In the genomic region with DNA sequence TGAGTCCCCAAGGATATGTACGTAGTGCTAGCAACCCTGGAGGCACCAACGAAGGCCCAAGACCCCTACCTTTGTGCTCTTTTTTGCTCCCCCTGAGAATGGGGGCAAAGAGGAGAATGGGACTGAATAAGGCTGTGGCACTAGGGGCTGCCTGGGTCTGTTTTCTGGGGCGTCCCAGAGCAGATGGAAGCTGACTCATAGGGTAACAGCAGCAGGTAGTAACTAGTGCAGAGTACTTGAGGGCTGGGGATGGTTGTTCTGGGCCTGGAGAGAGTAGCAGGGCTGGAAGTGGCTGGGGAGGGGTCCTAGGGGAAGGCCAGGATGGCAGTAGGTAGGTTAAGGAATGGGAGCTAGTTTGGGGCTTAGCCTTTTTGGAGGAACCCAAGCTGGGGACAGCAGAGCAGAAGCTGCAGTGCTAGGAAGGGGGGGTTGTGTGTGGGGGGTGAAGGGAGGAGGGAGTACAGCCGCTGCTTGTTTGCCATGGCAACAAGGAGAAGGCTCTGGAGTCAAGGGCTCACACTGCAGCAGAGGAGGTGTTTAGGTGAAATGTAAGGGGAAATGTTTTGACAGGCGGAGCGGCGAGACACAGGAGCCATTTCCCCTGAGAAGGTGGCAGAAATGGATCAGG, we compare ENCODE assay signal across 11 cellular contexts. TPM values are rescaled to one million over a fixed set of nuclear protein-coding genes. Genes with fewer than 3 reads are reported as not detected.
DNase-seq lines count a peak whose midpoint lies in the region; ATAC-seq, FAIRE-seq and TF ChIP-seq lines count a peak whose summit lies in the region.
"Had no signal": no experiment of that assay in that cellular context is flagged by ENCODE, and none has a peak within 500 bp of the region (broad histone marks: within the 10 kb centered on the region; RNA-seq: fewer than 3 reads in every experiment).

No MANE protein-coding gene starts in this region.

- H3K27ac Mint-ChIP-seq in HFFc6: peak overlapping the region; percentile 64

- no peak overlapping the region for H4K5ac ChIP-seq in mesendoderm (ENCODE audit: low read length)

- no peak overlapping the region for H2BK5ac ChIP-seq in mesendoderm (ENCODE audit: low read length)

- H3K4me3 ChIP-seq in ACC112 (ENCODE audit: low read depth, low read length) (peak overlapping the region; percentile 94), mesendoderm (ENCODE audit: low read length) (no peak overlapping the region), pancreas (no peak overlapping the region)
- H3K4me3 ChIP-seq: lung had no signal

- no peak overlapping the region for H3K4me2 ChIP-seq in mesendoderm (ENCODE audit: low read length)

- H3K27me3 Mint-ChIP-seq in HFFc6 (ENCODE audit: insufficient read depth): peaks cover 6% of the 10 kb centered on the region

- H3K27ac ChIP-seq in ACC112 (ENCODE audit: low read depth, low read length) (no peak overlapping the region), mesendoderm (ENCODE audit: low read depth, low read length) (no peak overlapping the region), pancreas (no peak overlapping the region)

- no peaks in the 10 kb centered on the region for H3K9me3 Mint-ChIP-seq in HFFc6

- peak overlapping the region; percentile 37 for H3K56ac ChIP-seq in mesendoderm (ENCODE audit: low read length)

- no peaks in the 10 kb centered on the region for H3K9me3 ChIP-seq in pancreas

- H3K23ac ChIP-seq in mesendoderm (ENCODE audit: low read length): no peak overlapping the region

- no peak overlapping the region for H2BK15ac ChIP-seq in mesendoderm (replicated peaks; ENCODE audit: low read depth)

- intact Hi-C loops in pancreas (cut with DNase I): no loop called here

- H3K4ac ChIP-seq in mesendoderm (ENCODE audit: low read depth, low read length): no peak overlapping the region

- no peak overlapping the region for H2AK5ac ChIP-seq in mesendoderm (ENCODE audit: low read length)

- H4K8ac ChIP-seq in mesendoderm (ENCODE audit: low read depth, low read length): no peak overlapping the region

- peaks cover 32% of the 10 kb centered on the region for H3K4me1 ChIP-seq in ACC112 (ENCODE audit: control insufficient read depth, insufficient read depth, low read length, unreplicated experiment)
- H3K4me1 ChIP-seq in mesendoderm (ENCODE audit: control insufficient read depth, low read depth, low read length): peaks cover 12% of the 10 kb centered on the region
- peaks cover 12 to 23% (median 19%) of the 10 kb centered on the region in 3 donors for H3K4me1 ChIP-seq in pancreas

- no peak for FAIRE-seq in pancreas (lab: Jason Lieb, UNC)

- H3K79me2 ChIP-seq in ACC112 (ENCODE audit: control insufficient read depth, insufficient read depth, low read length, unreplicated experiment): peaks cover 31% of the 10 kb centered on the region
- H3K79me2 ChIP-seq in mesendoderm (ENCODE audit: control insufficient read depth, insufficient read depth, low read length): peaks cover 15% of the 10 kb centered on the region

- no peak overlapping the region for H2AFZ ChIP-seq in ACC112 (ENCODE audit: low read length, unreplicated experiment)

- H3K36me3 ChIP-seq in ACC112 (ENCODE audit: insufficient read depth, low read length) (no peaks in the 10 kb centered on the region; the same call in 1 of the 2 replicates), mesendoderm (ENCODE audit: control insufficient read depth, insufficient read depth, low read length) (peaks cover 4% of the 10 kb centered on the region), pancreas (no peaks in the 10 kb centered on the region)

- peak overlapping the region; percentile 95 for H3K4me3 Mint-ChIP-seq in HFFc6

- DNase-seq in HFFc6 (no peak), amniotic epithelial cell (ENCODE audit: low read depth) (peak; percentile 20), mesendoderm (no peak), pancreas (no peak), NCI-H510A treated with DMSO at 0.1 percent for 48 hours (lab: John Stamatoyannopoulos, UW) (no peak), islet precursor cell (no peak), DMS114 treated with DMSO at 0.1 percent for 48 hours (lab: John Stamatoyannopoulos, UW; ENCODE audit: unreplicated experiment) (no peak)
- DNase-seq: cerebellar nuclear complex, DMS153 had no signal

- H3K18ac ChIP-seq in mesendoderm (ENCODE audit: low read length): no peak overlapping the region

- no peak overlapping the region for H2BK120ac ChIP-seq in mesendoderm (ENCODE audit: low read depth, low read length)

- whole genome bisulfite sequencing in mesendoderm (ENCODE audit: extremely low coverage, insufficient coverage, low lambda C conversion rate): no CpG with 5 or more reads among the region's 7 CpGs
- WGBS in pancreas, 2 donors: 81 to 84% methylated on average over 7 of the region's 7 CpGs

- TF ChIP-seq CTCF in HFFc6 (IDR thresholded peaks at IDR 0.05): no peak
- no peak for TF ChIP-seq CTCF in pancreas (IDR thresholded peaks at IDR 0.05)

- H3K27me3 ChIP-seq in ACC112 (ENCODE audit: insufficient read depth, low read length): no peaks in the 10 kb centered on the region
- no peaks in the 10 kb centered on the region for H3K27me3 ChIP-seq in mesendoderm (ENCODE audit: insufficient read depth, low read length, poor library complexity)
- H3K27me3 ChIP-seq in pancreas: no peaks in the 10 kb centered on the region

- peaks cover 6% of the 10 kb centered on the region for H3K36me3 Mint-ChIP-seq in HFFc6 (ENCODE audit: low read depth)

- no peak for ATAC-seq in pancreas

- peaks cover 57% of the 10 kb centered on the region for H3K4me1 Mint-ChIP-seq in HFFc6 (ENCODE audit: low read depth)

- H3K79me1 ChIP-seq in mesendoderm (ENCODE audit: low read length): peaks cover 19% of the 10 kb centered on the region

- no peak overlapping the region for H3K9ac ChIP-seq in mesendoderm (ENCODE audit: low read length)

RNA-seq across cellular contexts. Expression of a gene that starts 1.8 kb away (rescaled TPM):
- 10 to 100 TPM; 43.4 to 63.2 (median 49.0) TPM for total RNA-seq in HFFc6 (2021; fragmentation: NEBNext Ultra II Directional; extraction: Animal tissue kit (Norgen Biotek cat#: 25700))
- polyA plus RNA-seq in mesendoderm (2013, experiment 1 of 2): 27.8 TPM
- polyA plus RNA-seq in mesendoderm (2013, experiment 2 of 2): 28.0 TPM
- 10 to 100 TPM in 1 of 6 donors, 1 to 10 TPM in 5; 4.4 to 12.8 (median 6.9) TPM for total RNA-seq in pancreas
- polyA plus RNA-seq in pancreas: 10 to 100 TPM in 1 of 2 donors, 1 to 10 TPM in 1; 7.4 to 11.0 TPM

RNA-seq across cellular contexts. Expression of a gene that starts 2.2 kb away (rescaled TPM):
- total RNA-seq in HFFc6 (2021; fragmentation: NEBNext Ultra II Directional; extraction: Animal tissue kit (Norgen Biotek cat#: 25700)): 10 to 100 TPM; 30.5 to 39.0 (median 31.8) TPM
- 15.1 TPM for polyA plus RNA-seq in mesendoderm (2013, experiment 1 of 2)
- polyA plus RNA-seq in mesendoderm (2013, experiment 2 of 2): 16.4 TPM
- total RNA-seq in pancreas: 10 to 100 TPM; 41.7 to 50.8 (median 45.7) TPM
- 10 to 100 TPM; 22.9 to 37.4 TPM for polyA plus RNA-seq in pancreas

RNA-seq across cellular contexts. Expression of a gene that starts 13.7 kb away (rescaled TPM):
- under 1 TPM; 0.11 to 0.21 (median 0.13) TPM for total RNA-seq in HFFc6 (2021; fragmentation: NEBNext Ultra II Directional; extraction: Animal tissue kit (Norgen Biotek cat#: 25700))
- 0.20 TPM for polyA plus RNA-seq in mesendoderm (2013, experiment 1 of 2)
- 0.14 TPM for polyA plus RNA-seq in mesendoderm (2013, experiment 2 of 2)
- total RNA-seq in pancreas: under 1 TPM; 0.08 to 0.87 (median 0.21) TPM
- 1 to 10 TPM; 1.1 to 2.0 TPM for polyA plus RNA-seq in pancreas
